Comparison of ENCODE assay signal across 8 cellular contexts in genomic region chr22:36065775-36066544, GRCh38. TPM values are rescaled to one million over a fixed set of nuclear protein-coding genes. Genes with fewer than 3 reads are reported as not detected.
A peak's percentile ranks its signal among the peaks of the same experiment; 100 is the strongest.
DNase-seq lines count a peak whose midpoint lies in the region; ATAC-seq and TF ChIP-seq lines count a peak whose summit lies in the region.

No MANE protein-coding gene starts in this region.

- H3K36me3 Mint-ChIP-seq in activated T-helper 17 cell treated with anti-CD3 and anti-CD28 coated beads, Interleukin-2, amount 50 U/mL, for 72 hours (ENCODE audit: low read depth): no peaks in the 10 kb centered on the region

- H3K27ac ChIP-seq in fibroblast of lung (ENCODE audit: insufficient read depth, low read length): peak overlapping the region; percentile 78

- H3K9me3 Mint-ChIP-seq in activated T-helper 17 cell treated with anti-CD3 and anti-CD28 coated beads, Interleukin-2, amount 50 U/mL, for 72 hours: no peaks in the 10 kb centered on the region

- no peaks in the 10 kb centered on the region for H3K36me3 ChIP-seq in fibroblast of lung (ENCODE audit: control insufficient read depth, insufficient read depth, low read length)

- peak; percentile 91 for ATAC-seq in activated T-helper 17 cell treated with anti-CD3 and anti-CD28 coated beads, Interleukin-2, amount 50 U/mL, for 72 hours (replicated peaks)
- no peak for ATAC-seq in GM21825 (IDR thresholded peaks at IDR 0.05; ENCODE audit: unreplicated experiment)

- peaks cover 3% of the 10 kb centered on the region for H3K4me1 Mint-ChIP-seq in activated T-helper 17 cell treated with anti-CD3 and anti-CD28 coated beads, Interleukin-2, amount 50 U/mL, for 72 hours

- H2AFZ ChIP-seq in fibroblast of lung (ENCODE audit: low read length): peak overlapping the region; percentile 95

- no peaks in the 10 kb centered on the region for H4K20me1 ChIP-seq in fibroblast of lung (ENCODE audit: control insufficient read depth, extremely low read depth, insufficient read depth, low read length)

- peak overlapping the region; percentile 82 for H3K4me3 Mint-ChIP-seq in activated T-helper 17 cell treated with anti-CD3 and anti-CD28 coated beads, Interleukin-2, amount 50 U/mL, for 72 hours

- DNase-seq in DMS153 (lab: John Stamatoyannopoulos, UW) (peak; percentile 90), LNCaP clone FGC (ENCODE audit: low read depth) (peak; percentile 67), RPMI7951 (ENCODE audit: low read depth) (peak; percentile 92), fibroblast of lung (ENCODE audit: low read depth in 2 of 2) (peak; percentile 91 to 95), myocyte (ENCODE audit: low read depth) (peak; percentile 96)
- DNase-seq in stimulated activated CD8-positive, alpha-beta memory T cell treated with anti-CD3 and anti-CD28 coated beads, Interleukin-7, amount 100 ng/mL, for 1 hour (ENCODE audit: low read depth in 2 of 2): peak; percentile 32 to 33

- H3K27me3 Mint-ChIP-seq in activated T-helper 17 cell treated with anti-CD3 and anti-CD28 coated beads, Interleukin-2, amount 50 U/mL, for 72 hours: no peaks in the 10 kb centered on the region

- no peaks in the 10 kb centered on the region for H3K9me3 ChIP-seq in fibroblast of lung (ENCODE audit: control insufficient read depth, insufficient read depth, low read depth, low read length)

- TF ChIP-seq CTCF in LNCaP clone FGC (IDR thresholded peaks at IDR 0.05; ENCODE audit: control insufficient read depth, extremely low read depth, insufficient read depth) (peak; percentile 71), fibroblast of lung (conservative IDR thresholded peaks at IDR 0.05 in 1 of 2, IDR thresholded peaks at IDR 0.05 in 1 of 2; ENCODE audit: low read depth in 1 of 2, low read length in 2 of 2) (peak; percentile 82 to 99)

- peak overlapping the region; percentile 66 for H3K9ac ChIP-seq in fibroblast of lung (ENCODE audit: insufficient read depth, low read length)

- H3K4me1 ChIP-seq in fibroblast of lung (ENCODE audit: control insufficient read depth, extremely low read depth, insufficient read depth, low read length): peaks cover 3% of the 10 kb centered on the region

- H3K4me3 ChIP-seq in LNCaP clone FGC (ENCODE audit: low read depth, low read length) (peak overlapping the region; percentile 54), fibroblast of lung (replicated peaks in 1 of 4; ENCODE audit: control extremely low read depth in 1 of 4, insufficient read depth in 1 of 4, low read depth in 3 of 4, low read length in 4 of 4) (peak overlapping the region; percentile 52 to 68 (median 64))

- peak overlapping the region; percentile 68 for H3K4me2 ChIP-seq in fibroblast of lung (ENCODE audit: extremely low read depth, insufficient read depth, low read length)

- H3K27ac Mint-ChIP-seq in activated T-helper 17 cell treated with anti-CD3 and anti-CD28 coated beads, Interleukin-2, amount 50 U/mL, for 72 hours: peak overlapping the region; percentile 64

- no peaks in the 10 kb centered on the region for H3K79me2 ChIP-seq in fibroblast of lung (ENCODE audit: control insufficient read depth, insufficient read depth, low read length)

- no peaks in the 10 kb centered on the region for H3K27me3 ChIP-seq in fibroblast of lung (ENCODE audit: control insufficient read depth, insufficient read depth, low read length)

RNA-seq across cellular contexts. Expression of gene RBFOX2, which starts 37.3 kb away (rescaled TPM):
- total RNA-seq in RPMI7951 (2014; rRNA removed; shearing (Covaris generic)): 82.2 and 96.2 TPM in 2 replicates
- total RNA-seq in activated T-helper 17 cell treated with anti-CD3 and anti-CD28 coated beads, Interleukin-2, amount 50 U/mL, for 72 hours: 1 to 10 TPM; 4.0 to 4.3 TPM
- 127 and 173 TPM in 2 replicates for total RNA-seq in fibroblast of lung
- polyA plus RNA-seq in fibroblast of lung: 184 and 190 TPM in 2 replicates
- polyA plus RNA-seq in fibroblast of lung (2012): 107 and 125 TPM in 2 replicates
- polyA minus RNA-seq in fibroblast of lung (ENCODE audit: low replicate concordance): 147 and 168 TPM in 2 replicates
- 133 and 179 TPM in 2 replicates for total RNA-seq in myocyte
- 86.5 TPM for polyA plus RNA-seq in myocyte (2012)

Comparison
In these comparisons a context has a peak if more than half of its experiments do, and no peak if none do; other contexts are left out.
1. DNase-seq: peak in every context shown above with its lines; median percentile 96 in myocyte; 93 in fibroblast of lung; 92 in RPMI7951; 90 in DMS153; 67 in LNCaP clone FGC; 32 in stimulated activated CD8-positive, alpha-beta memory T cell treated with anti-CD3 and anti-CD28 coated beads, Interleukin-7, amount 100 ng/mL, for 1 hour.
2. RNA of gene RBFOX2, which starts 37.3 kb away (total RNA-seq): 133 to 179 TPM in myocyte, 127 to 173 TPM in fibroblast of lung and 82.2 to 96.2 TPM in RPMI7951; 4.0 to 4.3 TPM in activated T-helper 17 cell treated with anti-CD3 and anti-CD28 coated beads, Interleukin-2, amount 50 U/mL, for 72 hours; every median in the first group is over 10 times any median in the second.